ENCODE assay signal across 1 cellular context in the genomic region with DNA sequence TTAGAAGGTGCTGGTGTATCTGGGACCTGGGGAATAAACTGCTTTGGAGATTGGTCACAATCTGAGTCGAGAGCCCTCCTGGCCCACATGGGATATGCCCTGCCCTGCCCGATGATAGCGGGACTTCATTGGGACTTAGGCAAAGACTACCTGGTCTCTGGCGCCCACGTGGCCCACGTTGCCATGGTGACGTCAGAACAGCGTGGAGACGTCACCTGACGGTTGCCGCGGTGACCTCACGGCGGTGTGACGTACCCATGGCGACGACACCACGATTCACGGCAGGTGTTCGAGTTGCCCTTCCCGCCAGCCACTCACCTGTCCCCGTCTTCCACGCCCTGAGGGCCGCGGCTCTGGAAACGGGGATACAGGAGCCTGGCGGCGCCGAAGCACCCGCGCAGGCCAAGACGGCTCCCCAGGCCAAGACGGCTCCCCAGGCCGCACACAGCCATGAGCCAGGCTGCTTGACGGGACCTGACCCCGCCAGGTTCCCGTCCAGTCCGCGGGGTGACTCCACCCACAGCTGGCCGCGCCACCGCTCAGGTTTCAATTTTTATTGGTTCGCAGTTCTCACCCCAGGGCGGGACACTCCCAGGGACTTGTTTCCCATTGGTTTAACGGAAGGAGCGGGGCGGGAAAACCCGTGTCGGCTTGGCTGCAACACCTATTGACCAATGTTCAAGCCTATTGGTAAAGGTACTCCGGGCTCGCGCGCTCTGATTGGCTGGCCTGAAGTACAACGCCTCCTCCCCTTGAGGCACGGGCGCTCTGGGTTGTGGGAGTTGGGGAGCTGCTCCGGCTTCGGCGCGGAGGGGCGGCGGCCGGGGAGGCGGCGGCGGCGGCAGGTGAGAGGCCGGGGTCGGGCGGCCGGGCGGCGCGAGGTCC.
A peak's percentile ranks its signal among the peaks of the same experiment; 100 is the strongest.
TF ChIP-seq lines count a peak whose summit lies in the region.

A gene (minus strand): TSS at position 476 of the 885 bp plus-strand sequence. CDS start 24 bp downstream, at position 452.
A gene (plus strand): TSS at position 766 of the 885 bp plus-strand sequence. CDS start 1,029 bp downstream, outside the sequence.

TF ChIP-seq in HepG2, 621 proteins besides CTCF, POLR2A, EP300 and RAD21 (continued from another document and continues in another):
- peak; percentile 67; the same call in 1 of the 2 replicates for TF ChIP-seq NCOR1 (IDR thresholded peaks at IDR 0.05; ENCODE audit: borderline replicate concordance, low read length)
- no peak for TF ChIP-seq NR1H2 (CRISPR knock-in tag; IDR thresholded peaks at IDR 0.05; ENCODE audit: borderline replicate concordance, low read depth)
- TF ChIP-seq SNAPC2 (CRISPR knock-in tag; IDR thresholded peaks at IDR 0.05) = peak; percentile 80
- TF ChIP-seq ZNF3 (CRISPR knock-in tag; IDR thresholded peaks at IDR 0.05) = no peak
- TF ChIP-seq NFATC3 (CRISPR knock-in tag; IDR thresholded peaks at IDR 0.05) = no peak
- TF ChIP-seq ZNF773 (CRISPR knock-in tag; IDR thresholded peaks at IDR 0.05; ENCODE audit: borderline replicate concordance) = peak; percentile 69; the same call in 1 of the 2 replicates
- peak; percentile 63; the same call in 1 of the 2 replicates for TF ChIP-seq ZNF543 (CRISPR knock-in tag; IDR thresholded peaks at IDR 0.05)
- TF ChIP-seq ZNF777 (CRISPR knock-in tag; IDR thresholded peaks at IDR 0.05) = peak; percentile 91
- peak; percentile 93; the same call in 1 of the 2 replicates for TF ChIP-seq ZNF567 (CRISPR knock-in tag; IDR thresholded peaks at IDR 0.05; ENCODE audit: borderline replicate concordance)
- TF ChIP-seq, protein P1, sequence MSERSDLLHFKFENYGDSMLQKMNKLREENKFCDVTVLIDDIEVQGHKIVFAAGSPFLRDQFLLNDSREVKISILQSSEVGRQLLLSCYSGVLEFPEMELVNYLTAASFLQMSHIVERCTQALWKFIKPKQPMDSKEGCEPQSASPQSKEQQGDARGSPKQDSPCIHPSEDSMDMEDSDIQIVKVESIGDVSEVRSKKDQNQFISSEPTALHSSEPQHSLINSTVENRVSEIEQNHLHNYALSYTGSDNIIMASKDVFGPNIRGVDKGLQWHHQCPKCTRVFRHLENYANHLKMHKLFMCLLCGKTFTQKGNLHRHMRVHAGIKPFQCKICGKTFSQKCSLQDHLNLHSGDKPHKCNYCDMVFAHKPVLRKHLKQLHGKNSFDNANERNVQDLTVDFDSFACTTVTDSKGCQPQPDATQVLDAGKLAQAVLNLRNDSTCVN (CRISPR knock-in tag; IDR thresholded peaks at IDR 0.05; ENCODE audit: borderline replicate concordance) = peak; percentile 52; the same call in 1 of the 2 replicates
- no peak for TF ChIP-seq FOSL1 (CRISPR knock-in tag; IDR thresholded peaks at IDR 0.05; ENCODE audit: borderline replicate concordance)
- TF ChIP-seq FOXC1 (CRISPR knock-in tag; IDR thresholded peaks at IDR 0.05; ENCODE audit: borderline replicate concordance) = peak; percentile 84; the same call in 1 of the 2 replicates
- TF ChIP-seq, protein P2, sequence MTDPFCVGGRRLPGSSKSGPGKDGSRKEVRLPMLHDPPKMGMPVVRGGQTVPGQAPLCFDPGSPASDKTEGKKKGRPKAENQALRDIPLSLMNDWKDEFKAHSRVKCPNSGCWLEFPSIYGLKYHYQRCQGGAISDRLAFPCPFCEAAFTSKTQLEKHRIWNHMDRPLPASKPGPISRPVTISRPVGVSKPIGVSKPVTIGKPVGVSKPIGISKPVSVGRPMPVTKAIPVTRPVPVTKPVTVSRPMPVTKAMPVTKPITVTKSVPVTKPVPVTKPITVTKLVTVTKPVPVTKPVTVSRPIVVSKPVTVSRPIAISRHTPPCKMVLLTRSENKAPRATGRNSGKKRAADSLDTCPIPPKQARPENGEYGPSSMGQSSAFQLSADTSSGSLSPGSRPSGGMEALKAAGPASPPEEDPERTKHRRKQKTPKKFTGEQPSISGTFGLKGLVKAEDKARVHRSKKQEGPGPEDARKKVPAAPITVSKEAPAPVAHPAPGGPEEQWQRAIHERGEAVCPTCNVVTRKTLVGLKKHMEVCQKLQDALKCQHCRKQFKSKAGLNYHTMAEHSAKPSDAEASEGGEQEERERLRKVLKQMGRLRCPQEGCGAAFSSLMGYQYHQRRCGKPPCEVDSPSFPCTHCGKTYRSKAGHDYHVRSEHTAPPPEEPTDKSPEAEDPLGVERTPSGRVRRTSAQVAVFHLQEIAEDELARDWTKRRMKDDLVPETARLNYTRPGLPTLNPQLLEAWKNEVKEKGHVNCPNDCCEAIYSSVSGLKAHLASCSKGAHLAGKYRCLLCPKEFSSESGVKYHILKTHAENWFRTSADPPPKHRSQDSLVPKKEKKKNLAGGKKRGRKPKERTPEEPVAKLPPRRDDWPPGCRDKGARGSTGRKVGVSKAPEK (CRISPR knock-in tag; IDR thresholded peaks at IDR 0.05; ENCODE audit: borderline replicate concordance) = no peak
- peak; percentile 76 for TF ChIP-seq REPIN1 (CRISPR knock-in tag; IDR thresholded peaks at IDR 0.05; ENCODE audit: borderline replicate concordance, low read depth)
- TF ChIP-seq, protein P3, sequence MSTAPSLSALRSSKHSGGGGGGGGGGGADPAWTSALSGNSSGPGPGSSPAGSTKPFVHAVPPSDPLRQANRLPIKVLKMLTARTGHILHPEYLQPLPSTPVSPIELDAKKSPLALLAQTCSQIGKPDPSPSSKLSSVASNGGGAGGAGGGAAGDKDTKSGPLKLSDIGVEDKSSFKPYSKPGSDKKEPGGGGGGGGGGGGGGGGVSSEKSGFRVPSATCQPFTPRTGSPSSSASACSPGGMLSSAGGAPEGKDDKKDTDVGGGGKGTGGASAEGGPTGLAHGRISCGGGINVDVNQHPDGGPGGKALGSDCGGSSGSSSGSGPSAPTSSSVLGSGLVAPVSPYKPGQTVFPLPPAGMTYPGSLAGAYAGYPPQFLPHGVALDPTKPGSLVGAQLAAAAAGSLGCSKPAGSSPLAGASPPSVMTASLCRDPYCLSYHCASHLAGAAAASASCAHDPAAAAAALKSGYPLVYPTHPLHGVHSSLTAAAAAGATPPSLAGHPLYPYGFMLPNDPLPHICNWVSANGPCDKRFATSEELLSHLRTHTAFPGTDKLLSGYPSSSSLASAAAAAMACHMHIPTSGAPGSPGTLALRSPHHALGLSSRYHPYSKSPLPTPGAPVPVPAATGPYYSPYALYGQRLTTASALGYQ (CRISPR knock-in tag; IDR thresholded peaks at IDR 0.05) = 0 out of 2 replicates have a peak, but pooled peaks have one; percentile 34
- no peak for TF ChIP-seq ZSCAN29 (CRISPR knock-in tag; conservative IDR thresholded peaks at IDR 0.05)
- TF ChIP-seq SRY (CRISPR knock-in tag; IDR thresholded peaks at IDR 0.05) = 0 out of 2 replicates have a peak, but pooled peaks have one; percentile 73
- peak; percentile 41; the same call in 1 of the 2 replicates for TF ChIP-seq NFE2L1 (CRISPR knock-in tag; IDR thresholded peaks at IDR 0.05; ENCODE audit: borderline replicate concordance)
- peak; percentile 94 for TF ChIP-seq CBFB (CRISPR knock-in tag; IDR thresholded peaks at IDR 0.05)
- peak; percentile 25; the same call in 1 of the 2 replicates for TF ChIP-seq ZNF263 (CRISPR knock-in tag; IDR thresholded peaks at IDR 0.05)
- TF ChIP-seq JUND (CRISPR knock-in tag; IDR thresholded peaks at IDR 0.05) = peak; percentile 43; the same call in 1 of the 2 replicates
- peak; percentile 77 for TF ChIP-seq HOXD1 (CRISPR knock-in tag; IDR thresholded peaks at IDR 0.05)
- TF ChIP-seq PRMT3 (CRISPR knock-in tag; IDR thresholded peaks at IDR 0.05; ENCODE audit: borderline replicate concordance, low read depth) = no peak
- no peak for TF ChIP-seq MAFG (CRISPR knock-in tag; IDR thresholded peaks at IDR 0.05)
- peak; percentile 46; the same call in 1 of the 2 replicates for TF ChIP-seq DNMT3B (CRISPR knock-in tag; conservative IDR thresholded peaks at IDR 0.05)
- TF ChIP-seq ZNF446 (CRISPR knock-in tag; IDR thresholded peaks at IDR 0.05) = peak; percentile 84; the same call in 1 of the 2 replicates
- TF ChIP-seq, protein P4, sequence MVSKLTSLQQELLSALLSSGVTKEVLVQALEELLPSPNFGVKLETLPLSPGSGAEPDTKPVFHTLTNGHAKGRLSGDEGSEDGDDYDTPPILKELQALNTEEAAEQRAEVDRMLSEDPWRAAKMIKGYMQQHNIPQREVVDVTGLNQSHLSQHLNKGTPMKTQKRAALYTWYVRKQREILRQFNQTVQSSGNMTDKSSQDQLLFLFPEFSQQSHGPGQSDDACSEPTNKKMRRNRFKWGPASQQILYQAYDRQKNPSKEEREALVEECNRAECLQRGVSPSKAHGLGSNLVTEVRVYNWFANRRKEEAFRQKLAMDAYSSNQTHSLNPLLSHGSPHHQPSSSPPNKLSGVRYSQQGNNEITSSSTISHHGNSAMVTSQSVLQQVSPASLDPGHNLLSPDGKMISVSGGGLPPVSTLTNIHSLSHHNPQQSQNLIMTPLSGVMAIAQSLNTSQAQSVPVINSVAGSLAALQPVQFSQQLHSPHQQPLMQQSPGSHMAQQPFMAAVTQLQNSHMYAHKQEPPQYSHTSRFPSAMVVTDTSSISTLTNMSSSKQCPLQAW (CRISPR knock-in tag; IDR thresholded peaks at IDR 0.05) = peak; percentile 64
- TF ChIP-seq, protein P5, sequence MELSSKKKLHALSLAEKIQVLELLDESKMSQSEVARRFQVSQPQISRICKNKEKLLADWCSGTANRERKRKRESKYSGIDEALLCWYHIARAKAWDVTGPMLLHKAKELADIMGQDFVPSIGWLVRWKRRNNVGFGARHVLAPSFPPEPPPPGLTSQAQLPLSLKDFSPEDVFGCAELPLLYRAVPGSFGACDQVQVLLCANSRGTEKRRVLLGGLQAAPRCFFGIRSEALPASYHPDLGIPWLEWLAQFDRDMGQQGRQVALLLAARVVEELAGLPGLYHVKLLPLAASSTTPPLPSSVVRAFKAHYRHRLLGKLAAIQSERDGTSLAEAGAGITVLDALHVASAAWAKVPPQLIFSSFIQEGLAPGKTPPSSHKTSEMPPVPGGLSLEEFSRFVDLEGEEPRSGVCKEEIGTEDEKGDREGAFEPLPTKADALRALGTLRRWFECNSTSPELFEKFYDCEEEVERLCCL (CRISPR knock-in tag; IDR thresholded peaks at IDR 0.05; ENCODE audit: borderline replicate concordance) = 0 out of 2 replicates have a peak, but pooled peaks have one; percentile 56
- no peak for TF ChIP-seq PHB2 (IDR thresholded peaks at IDR 0.05; ENCODE audit: partially characterized antibody)
- peak; percentile 43; the same call in 1 of the 2 replicates for TF ChIP-seq ETV6 (CRISPR knock-in tag; conservative IDR thresholded peaks at IDR 0.05)
- TF ChIP-seq ZNF879 (CRISPR knock-in tag; IDR thresholded peaks at IDR 0.05) = no peak; the same call in 1 of the 2 replicates
- TF ChIP-seq KLF15 (CRISPR knock-in tag; IDR thresholded peaks at IDR 0.05; ENCODE audit: borderline replicate concordance) = no peak
- TF ChIP-seq ZZZ3 (CRISPR knock-in tag; IDR thresholded peaks at IDR 0.05; ENCODE audit: borderline replicate concordance) = peak; percentile 92
- TF ChIP-seq GPN1 (CRISPR knock-in tag; IDR thresholded peaks at IDR 0.05; ENCODE audit: borderline replicate concordance) = peak; percentile 71; the same call in 1 of the 2 replicates
- no peak for TF ChIP-seq PAF1 (CRISPR knock-in tag; IDR thresholded peaks at IDR 0.05)
- TF ChIP-seq MIER2 (CRISPR knock-in tag; IDR thresholded peaks at IDR 0.05) = peak; percentile 52; the same call in 1 of the 2 replicates
- TF ChIP-seq ZMAT3 (CRISPR knock-in tag; conservative IDR thresholded peaks at IDR 0.05) = no peak
- no peak for TF ChIP-seq FIP1L1 (IDR thresholded peaks at IDR 0.05; ENCODE audit: borderline replicate concordance, insufficient read depth, low read depth, low read length)
- TF ChIP-seq, protein P6, sequence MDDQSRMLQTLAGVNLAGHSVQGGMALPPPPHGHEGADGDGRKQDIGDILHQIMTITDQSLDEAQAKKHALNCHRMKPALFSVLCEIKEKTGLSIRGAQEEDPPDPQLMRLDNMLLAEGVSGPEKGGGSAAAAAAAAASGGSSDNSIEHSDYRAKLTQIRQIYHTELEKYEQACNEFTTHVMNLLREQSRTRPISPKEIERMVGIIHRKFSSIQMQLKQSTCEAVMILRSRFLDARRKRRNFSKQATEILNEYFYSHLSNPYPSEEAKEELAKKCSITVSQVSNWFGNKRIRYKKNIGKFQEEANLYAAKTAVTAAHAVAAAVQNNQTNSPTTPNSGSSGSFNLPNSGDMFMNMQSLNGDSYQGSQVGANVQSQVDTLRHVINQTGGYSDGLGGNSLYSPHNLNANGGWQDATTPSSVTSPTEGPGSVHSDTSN (CRISPR knock-in tag; IDR thresholded peaks at IDR 0.05; ENCODE audit: borderline replicate concordance) = peak; percentile 72; the same call in 1 of the 2 replicates
- peak; percentile 55; the same call in 1 of the 2 replicates for TF ChIP-seq SAFB2 (CRISPR knock-in tag; IDR thresholded peaks at IDR 0.05; ENCODE audit: borderline replicate concordance, low read depth)
- TF ChIP-seq, protein P7, sequence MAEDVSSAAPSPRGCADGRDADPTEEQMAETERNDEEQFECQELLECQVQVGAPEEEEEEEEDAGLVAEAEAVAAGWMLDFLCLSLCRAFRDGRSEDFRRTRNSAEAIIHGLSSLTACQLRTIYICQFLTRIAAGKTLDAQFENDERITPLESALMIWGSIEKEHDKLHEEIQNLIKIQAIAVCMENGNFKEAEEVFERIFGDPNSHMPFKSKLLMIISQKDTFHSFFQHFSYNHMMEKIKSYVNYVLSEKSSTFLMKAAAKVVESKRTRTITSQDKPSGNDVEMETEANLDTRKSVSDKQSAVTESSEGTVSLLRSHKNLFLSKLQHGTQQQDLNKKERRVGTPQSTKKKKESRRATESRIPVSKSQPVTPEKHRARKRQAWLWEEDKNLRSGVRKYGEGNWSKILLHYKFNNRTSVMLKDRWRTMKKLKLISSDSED (CRISPR knock-in tag; IDR thresholded peaks at IDR 0.05) = no peak
- TF ChIP-seq, protein P8, sequence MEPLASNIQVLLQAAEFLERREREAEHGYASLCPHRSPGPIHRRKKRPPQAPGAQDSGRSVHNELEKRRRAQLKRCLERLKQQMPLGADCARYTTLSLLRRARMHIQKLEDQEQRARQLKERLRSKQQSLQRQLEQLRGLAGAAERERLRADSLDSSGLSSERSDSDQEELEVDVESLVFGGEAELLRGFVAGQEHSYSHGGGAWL (CRISPR knock-in tag; IDR thresholded peaks at IDR 0.05) = peak; percentile 78
- no peak for TF ChIP-seq ZFP36L1 (CRISPR knock-in tag; IDR thresholded peaks at IDR 0.05)
- no peak for TF ChIP-seq KDM1A (CRISPR knock-in tag; IDR thresholded peaks at IDR 0.05)
- TF ChIP-seq ZNF207 (IDR thresholded peaks at IDR 0.05; ENCODE audit: borderline replicate concordance) = no peak
- no peak for TF ChIP-seq SOX6 (IDR thresholded peaks at IDR 0.05)
- TF ChIP-seq SOX6 (CRISPR knock-in tag; IDR thresholded peaks at IDR 0.05) = peak; percentile 87
- peak; percentile 66; the same call in 1 of the 2 replicates for TF ChIP-seq RELA (CRISPR knock-in tag; IDR thresholded peaks at IDR 0.05)
- TF ChIP-seq TBL1XR1 (IDR thresholded peaks at IDR 0.05; ENCODE audit: borderline replicate concordance, low read length, partially characterized antibody) = no peak
- peak; percentile 74; the same call in 1 of the 2 replicates for TF ChIP-seq GLI4 (CRISPR knock-in tag; IDR thresholded peaks at IDR 0.05; ENCODE audit: borderline replicate concordance)
- no peak for TF ChIP-seq ZBTB3 (CRISPR knock-in tag; IDR thresholded peaks at IDR 0.05; ENCODE audit: borderline replicate concordance, low read depth)
- TF ChIP-seq ZNF124 (CRISPR knock-in tag; IDR thresholded peaks at IDR 0.05) = peak; percentile 77; the same call in 1 of the 2 replicates
- no peak; the same call in 1 of the 2 replicates for TF ChIP-seq ZNF546 (CRISPR knock-in tag; conservative IDR thresholded peaks at IDR 0.05)
- peak; percentile 18; the same call in 1 of the 2 replicates for TF ChIP-seq PPARG (CRISPR knock-in tag; conservative IDR thresholded peaks at IDR 0.05)
